Comparison of ENCODE assay signal across 19 cellular contexts in genomic region chr15:60865507-60865906, GRCh38.
DNase-seq lines count a peak whose midpoint lies in the region; ATAC-seq and TF ChIP-seq lines count a peak whose summit lies in the region.
"Had no signal": no experiment of that assay in that cellular context is flagged by ENCODE, and none has a peak within 500 bp of the region (broad histone marks: within the 10 kb centered on the region; RNA-seq: fewer than 3 reads in every experiment).

No MANE protein-coding gene starts in this region.

- 47% methylated on average over 4 of the region's 4 CpGs for WGBS in SK-N-SH (ENCODE audit: low lambda C conversion rate)
- WGBS in IMR-90 (ENCODE audit: extremely low coverage in 2 of 2, insufficient read length in 1 of 2), 2 experiments: 57% methylated on average over 1 of the region's 4 CpGs; no CpG with 5 or more reads in 1 of the 2 experiments
- 40 to 52% methylated on average over 4 of the region's 4 CpGs for WGBS in esophagus squamous epithelium, 2 donors

- no peaks in the 10 kb centered on the region for H3F3A ChIP-seq in SK-N-SH (replicated peaks; ENCODE audit: insufficient read depth)

- no peak overlapping the region for H2AK5ac ChIP-seq in IMR-90 (ENCODE audit: low read depth, low read length)

- TF ChIP-seq RAD21 in SK-N-SH (IDR thresholded peaks at IDR 0.05; ENCODE audit: low read length) (no peak), IMR-90 (IDR thresholded peaks at IDR 0.05; ENCODE audit: low read length) (no peak)

- H3K4me3 ChIP-seq in SK-N-SH (ENCODE audit: low read depth in 2 of 2, low read length in 1 of 2): no peak overlapping the region
- H3K4me3 ChIP-seq in IMR-90 (ENCODE audit: insufficient read depth, low read depth, low read length): no peak overlapping the region
- H3K4me3 ChIP-seq in esophagus squamous epithelium: no peak overlapping the region
- H3K4me3 ChIP-seq: A549, thyroid gland had no signal

- in situ Hi-C loops in IMR-90 (cut with MboI; ENCODE audit: low sequenced_read_pairs): no loop called here

- H3K9me1 ChIP-seq in IMR-90 (ENCODE audit: insufficient read depth, low read length): no peaks in the 10 kb centered on the region

- no peak overlapping the region for H3K18ac ChIP-seq in IMR-90 (ENCODE audit: low read depth, low read length)

- dilution Hi-C loops in IMR-90 (cut with HindIII; ENCODE audit: low sequenced_read_pairs, unreplicated experiment): no loop called here

- H3K23ac ChIP-seq in IMR-90 (ENCODE audit: low read depth, low read length): no peak overlapping the region

- H3K9me3 ChIP-seq in SK-N-SH: no peaks in the 10 kb centered on the region
- H3K9me3 ChIP-seq in IMR-90 (ENCODE audit: control insufficient read depth, insufficient read depth, low read length): no peaks in the 10 kb centered on the region
- H3K9me3 ChIP-seq in esophagus squamous epithelium: no peaks in the 10 kb centered on the region
- H3K9me3 ChIP-seq: A549, thyroid gland had no signal

- H3K4me1 ChIP-seq in SK-N-SH (ENCODE audit: control insufficient read depth in 1 of 2, insufficient read depth in 2 of 2, low read depth in 1 of 2, low read length in 1 of 2) (peaks cover 0 to 3% of the 10 kb centered on the region in 2 experiments; a peak in 1 of 4 replicates), IMR-90 (ENCODE audit: control insufficient read depth, insufficient read depth, low read length) (no peaks in the 10 kb centered on the region; the same call in 1 of the 2 replicates), esophagus squamous epithelium (peaks cover 0 to 20% (median 0%) of the 10 kb centered on the region in 3 donors)
- H3K4me1 ChIP-seq: A549 had no signal

- DNase-seq in SK-N-SH (no peak), IMR-90 (peak; percentile 66), esophagus squamous epithelium (lab: John Stamatoyannopoulos, UW) (no peak), renal cortical epithelial cell (ENCODE audit: low read depth) (peak; percentile 66), dermis blood vessel endothelial cell (no peak), iPS-NIHi7 (ENCODE audit: extremely low spot score) (no peak)
- DNase-seq: activated naive CD8-positive, alpha-beta T cell treated with anti-CD3 and anti-CD28 coated beads, Interleukin-2, amount 10 ng/mL, durations not matched to agents 7 days and 5 days; activated T-cell treated with anti-CD3 and anti-CD28 coated beads for 4 hours; effector CD4-positive, alpha-beta T cell; hippocampal formation; kidney glomerular epithelial cell; NCI-H146; NCI-H2227 treated with DMSO at 0.1 percent for 48 hours; nephron progenitor cell; SW 1271; thyroid gland had no signal

- no peak overlapping the region for H2AK9ac ChIP-seq in IMR-90 (replicated peaks; ENCODE audit: low read depth, low read length, poor library complexity)

- H2BK120ac ChIP-seq in IMR-90 (ENCODE audit: low read depth, low read length): no peak overlapping the region

- H2BK15ac ChIP-seq in IMR-90 (ENCODE audit: low read depth, low read length): no peak overlapping the region

- H3K56ac ChIP-seq in IMR-90 (ENCODE audit: extremely low read depth, insufficient read depth, low read length): no peak overlapping the region

- no peaks in the 10 kb centered on the region for H3K9me2 ChIP-seq in SK-N-SH

- no peaks in the 10 kb centered on the region for H3K79me1 ChIP-seq in IMR-90 (ENCODE audit: low read depth in 1 of 2, low read length in 2 of 2)

- no peaks in the 10 kb centered on the region for H3K79me2 ChIP-seq in SK-N-SH (ENCODE audit: insufficient read depth)

- TF ChIP-seq EP300 in SK-N-SH (IDR thresholded peaks at IDR 0.05; ENCODE audit: borderline replicate concordance in 1 of 2, low read depth in 1 of 2, low read length in 1 of 2): no peak

- H3K4ac ChIP-seq in IMR-90 (ENCODE audit: low read depth, low read length): no peak overlapping the region

- no peak overlapping the region for H2AFZ ChIP-seq in SK-N-SH (ENCODE audit: low read depth)
- no peak overlapping the region for H2AFZ ChIP-seq in IMR-90 (replicated peaks; ENCODE audit: low read length, poor library complexity)

- no peak overlapping the region for H4K8ac ChIP-seq in IMR-90 (ENCODE audit: low read depth in 2 of 2, low read length in 2 of 2)

- POLR2A ChIA-PET in SK-N-SH (lab: Yijun Ruan, JAX) (no interaction called here), IMR-90 (lab: Charles Lee; ENCODE audit: unreplicated experiment) (no interaction called here)

- CTCF ChIA-PET in SK-N-SH (lab: Yijun Ruan, JAX) (no interaction called here), IMR-90 (lab: Yijun Ruan, JAX) (no interaction called here)

- H3K36me3 ChIP-seq in SK-N-SH (replicated peaks in 1 of 2; ENCODE audit: control insufficient read depth in 1 of 2, insufficient read depth in 2 of 2, low read length in 1 of 2) (no peaks in the 10 kb centered on the region), IMR-90 (ENCODE audit: control insufficient read depth, insufficient read depth, low read length) (no peaks in the 10 kb centered on the region), esophagus squamous epithelium (no peaks in the 10 kb centered on the region)
- H3K36me3 ChIP-seq: thyroid gland had no signal

- H4K20me1 ChIP-seq in SK-N-SH (ENCODE audit: insufficient read depth) (no peaks in the 10 kb centered on the region), IMR-90 (ENCODE audit: insufficient read depth, low read length) (no peaks in the 10 kb centered on the region)

- H3K27me3 ChIP-seq in SK-N-SH (ENCODE audit: insufficient read depth) (no peaks in the 10 kb centered on the region), IMR-90 (ENCODE audit: control insufficient read depth, insufficient read depth, low read length) (peaks cover 9% of the 10 kb centered on the region), esophagus squamous epithelium (no peaks in the 10 kb centered on the region)
- H3K27me3 ChIP-seq: thyroid gland had no signal

- H4K91ac ChIP-seq in IMR-90 (ENCODE audit: insufficient read depth, low read depth, low read length): no peak overlapping the region

- H3K9ac ChIP-seq in SK-N-SH: no peak overlapping the region
- no peak overlapping the region for H3K9ac ChIP-seq in IMR-90 (ENCODE audit: low read depth, low read length)

- BruUV-seq in IMR-90 (replicated peaks; lab: Mats Ljungman, UMichigan): no TSS peak

- H3K4me2 ChIP-seq in SK-N-SH (no peak overlapping the region), IMR-90 (ENCODE audit: low read depth, low read length) (no peak overlapping the region)
- H3K4me2 ChIP-seq: A549 had no signal

- H4K5ac ChIP-seq in IMR-90 (ENCODE audit: low read depth, low read length): no peak overlapping the region

- ATAC-seq in SK-N-SH treated with all-trans-retinoic acid at 6 μM for 48 hours (peak; percentile 24; the same call in 1 of the 3 replicates), IMR-90 (ENCODE audit: low read depth) (peak; percentile 62), GM18873 (IDR thresholded peaks at IDR 0.05; ENCODE audit: low FRiP score, unreplicated experiment) (no peak)
- ATAC-seq: A549 had no signal

- H3K27ac ChIP-seq in SK-N-SH (ENCODE audit: low read depth in 2 of 2, low read length in 1 of 2) (no peak overlapping the region), IMR-90 (ENCODE audit: insufficient read depth, low read length) (no peak overlapping the region), esophagus squamous epithelium (peak overlapping the region in 3 of 4 donors; percentile 12 to 43 (median 32))
- H3K27ac ChIP-seq: A549, thyroid gland had no signal

- TF ChIP-seq CTCF in SK-N-SH (IDR thresholded peaks at IDR 0.05) (no peak), IMR-90 (conservative IDR thresholded peaks at IDR 0.05; ENCODE audit: low read depth, low read length) (no peak), esophagus squamous epithelium (IDR thresholded peaks at IDR 0.05) (no peak)

- intact Hi-C loops in IMR-90 (cut with micrococcal nuclease) (no loop called here), esophagus squamous epithelium (cut with DNase I) (no loop called here)

- H3K14ac ChIP-seq in IMR-90 (replicated peaks; ENCODE audit: low read depth, low read length): no peak overlapping the region

- H2BK20ac ChIP-seq in IMR-90 (ENCODE audit: low read depth, low read length): no peak overlapping the region

- no peak for TF ChIP-seq POLR2A in IMR-90 (IDR thresholded peaks at IDR 0.05; ENCODE audit: low read depth, low read length)
- TF ChIP-seq POLR2A in esophagus squamous epithelium (IDR thresholded peaks at IDR 0.05): no peak

- H2BK5ac ChIP-seq in IMR-90 (ENCODE audit: low read depth, low read length, poor library complexity, severe bottlenecking): no peak overlapping the region

TF ChIP-seq in SK-N-SH treated with all-trans-retinoic acid at 6 μM for 48 hours, 23 proteins besides CTCF, POLR2A, EP300 and RAD21:
- TF ChIP-seq SNAI2 (CRISPR knock-in tag; IDR thresholded peaks at IDR 0.05) (no peak), ISL1 (CRISPR knock-in tag; IDR thresholded peaks at IDR 0.05) (0 out of 2 replicates have a peak, but pooled peaks have one; percentile 28), RARB (CRISPR knock-in tag; IDR thresholded peaks at IDR 0.05) (no peak)

TF ChIP-seq in SK-N-SH, 30 proteins besides CTCF, POLR2A, EP300 and RAD21 (continues in another document):
- TF ChIP-seq USF2 (IDR thresholded peaks at IDR 0.05; ENCODE audit: borderline replicate concordance, low read depth, low read length) (no peak), RFX5 (IDR thresholded peaks at IDR 0.05; ENCODE audit: low read length) (no peak)

TF ChIP-seq in IMR-90, 13 proteins besides CTCF, POLR2A, EP300 and RAD21:
- TF ChIP-seq CHD1 (IDR thresholded peaks at IDR 0.05; ENCODE audit: low read depth, low read length) (no peak), USF2 (IDR thresholded peaks at IDR 0.05; ENCODE audit: low read depth, low read length) (no peak), MAZ (IDR thresholded peaks at IDR 0.05; ENCODE audit: borderline replicate concordance, low read depth, low read length) (no peak), CEBPB (IDR thresholded peaks at IDR 0.05; ENCODE audit: low read depth, low read length) (no peak), SMC3 (IDR thresholded peaks at IDR 0.05; ENCODE audit: low read depth, low read length) (no peak), MAFK (IDR thresholded peaks at IDR 0.05; ENCODE audit: low read depth, low read length) (no peak), MXI1 (IDR thresholded peaks at IDR 0.05; ENCODE audit: borderline replicate concordance, low read depth, low read length) (no peak)

Comparison
In these comparisons a context has a peak if more than half of its experiments do, and no peak if none do; other contexts are left out.
1. DNase-seq: peak in IMR-90 (single experiment) and renal cortical epithelial cell (single experiment); none in SK-N-SH (single experiment), esophagus squamous epithelium (single experiment), dermis blood vessel endothelial cell (single experiment) and iPS-NIHi7 (single experiment).
2. H3K27ac ChIP-seq: peak in esophagus squamous epithelium (3 of 4); none in SK-N-SH (0 of 2) and IMR-90 (single experiment).